7 cellular contexts compared by ENCODE assay signal in the genomic region with DNA sequence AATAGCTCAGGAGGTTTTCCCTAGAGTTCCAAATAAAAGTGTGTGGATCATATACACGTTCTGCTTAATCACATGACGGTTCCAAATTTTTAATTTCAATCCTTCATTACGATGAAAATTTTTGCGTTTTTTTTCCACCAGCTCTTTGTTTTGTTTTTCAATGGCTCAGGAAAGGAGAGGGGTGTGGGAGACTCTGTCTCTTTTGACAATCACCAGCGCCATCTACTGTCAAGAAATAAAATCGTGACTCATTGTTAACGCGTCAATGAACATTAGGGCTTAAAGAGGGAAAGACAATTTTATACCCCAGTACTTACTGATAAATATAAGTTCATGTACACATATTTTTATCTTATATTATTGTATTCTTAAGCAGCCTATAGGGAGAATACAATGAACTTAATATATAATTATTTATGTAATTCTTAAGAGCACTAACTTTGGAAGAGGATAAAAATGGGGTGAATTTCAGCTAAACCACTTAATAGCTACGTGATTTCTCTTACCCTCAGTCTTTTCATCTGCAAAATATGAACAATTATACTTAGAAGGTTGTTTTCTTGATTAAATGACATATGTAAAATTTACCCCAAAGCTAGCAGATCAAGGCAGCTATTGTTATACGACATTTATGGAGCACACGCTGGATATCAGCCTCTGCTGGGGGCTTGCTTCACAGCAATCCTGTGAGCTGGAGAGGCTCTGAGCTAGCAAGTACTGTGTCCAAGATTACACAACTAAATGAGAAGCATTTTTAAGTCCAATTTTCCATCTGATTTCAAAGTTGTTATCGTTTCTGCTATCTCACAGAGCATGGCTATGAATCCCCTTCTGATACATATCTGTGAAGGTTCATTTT. TPM values are rescaled to one million over a fixed set of nuclear protein-coding genes. Genes with fewer than 3 reads are reported as not detected.
DNase-seq lines count a peak whose midpoint lies in the region; ATAC-seq, FAIRE-seq and TF ChIP-seq lines count a peak whose summit lies in the region.

No MANE protein-coding gene starts in this region.

- peak overlapping the region; percentile 34 for H3K4me3 Mint-ChIP-seq in astrocyte (ENCODE audit: unreplicated experiment)

- DNase-seq in DMS153 treated with DMSO at 0.1 percent for 48 hours (lab: John Stamatoyannopoulos, UW; ENCODE audit: unreplicated experiment) (peak; percentile 65), NCI-H446 treated with DMSO at 0.1 percent for 48 hours (lab: John Stamatoyannopoulos, UW) (peak; percentile 53), astrocyte (ENCODE audit: low read depth) (peak; percentile 32), hepatic stellate cell (ENCODE audit: low spot score) (peak; percentile 47), small intestine (peak; percentile 71)

- CTCF ChIA-PET in HEK293 (lab: Yijun Ruan, JAX): interaction anchor here (0.5 to 9.3 kb wide), 66 partner anchors 8 to 1305 kb away, joined by 3 to 209 read pairs (median 4); no protein-coding TSS in a partner anchor

- H3K4me2 ChIP-seq in astrocyte (ENCODE audit: low read length): peak overlapping the region; percentile 74

- ATAC-seq in GM18498 (IDR thresholded peaks at IDR 0.05; ENCODE audit: unreplicated experiment): no peak

- H3K4me1 Mint-ChIP-seq in astrocyte (ENCODE audit: low read depth, unreplicated experiment): peaks cover 12% of the 10 kb centered on the region

- H2AFZ ChIP-seq in astrocyte (ENCODE audit: low read depth, low read length): no peak overlapping the region

- no peaks in the 10 kb centered on the region for H3K79me2 ChIP-seq in astrocyte (ENCODE audit: insufficient read depth, low read length)

- H3K27me3 ChIP-seq in astrocyte (ENCODE audit: insufficient read depth, low read length) (no peaks in the 10 kb centered on the region), small intestine (ENCODE audit: control insufficient read depth in 2 of 2, insufficient read depth in 2 of 2, low read length in 2 of 2) (no peaks in the 10 kb centered on the region)

- H3K27ac ChIP-seq in HEK293 (ENCODE audit: extremely low read depth, low read depth, low read length): no peak overlapping the region
- no peak overlapping the region for H3K27ac ChIP-seq in astrocyte (ENCODE audit: low read depth, low read length)
- H3K27ac ChIP-seq in small intestine (ENCODE audit: low read depth in 1 of 2, low read length in 1 of 2): no peak overlapping the region

- H3K4me3 ChIP-seq in HEK293 (ENCODE audit: low read depth, low read length) (no peak overlapping the region), astrocyte (ENCODE audit: insufficient read depth, low read depth, low read length) (no peak overlapping the region), small intestine (ENCODE audit: low read depth in 1 of 2, low read length in 2 of 2) (no peak overlapping the region)

- TF ChIP-seq CTCF in HEK293 (tag by site-specific recombination; IDR thresholded peaks at IDR 0.05) (peak; percentile 49), astrocyte (IDR thresholded peaks at IDR 0.05; ENCODE audit: insufficient read depth, low read depth, low read length) (peak; percentile 77)

- peaks cover 18% of the 10 kb centered on the region for H3K27me3 Mint-ChIP-seq in astrocyte (ENCODE audit: low read depth, unreplicated experiment)

- H3K4me1 ChIP-seq in HEK293 (ENCODE audit: control insufficient read depth, insufficient read depth, low read length) (no peaks in the 10 kb centered on the region), astrocyte (ENCODE audit: insufficient read depth, low read length) (no peaks in the 10 kb centered on the region), small intestine (ENCODE audit: control insufficient read depth in 2 of 2, insufficient read depth in 1 of 2, low read depth in 1 of 2, low read length in 1 of 2) (no peaks in the 10 kb centered on the region)

- no peaks in the 10 kb centered on the region for H4K20me1 ChIP-seq in astrocyte (ENCODE audit: insufficient read depth, low read length)

- peak overlapping the region; percentile 64 for H3K9ac ChIP-seq in astrocyte (ENCODE audit: low read length)

- no peaks in the 10 kb centered on the region for H3K36me3 ChIP-seq in HEK293 (ENCODE audit: control insufficient read depth in 2 of 2, insufficient read depth in 1 of 2, low read length in 2 of 2)
- H3K36me3 ChIP-seq in astrocyte (ENCODE audit: insufficient read depth, low read length): no peaks in the 10 kb centered on the region
- no peaks in the 10 kb centered on the region for H3K36me3 ChIP-seq in small intestine (ENCODE audit: control insufficient read depth in 2 of 2, insufficient read depth in 2 of 2, low read length in 2 of 2)

- H3K27ac Mint-ChIP-seq in astrocyte (ENCODE audit: unreplicated experiment): peak overlapping the region; percentile 58

- H3K9me3 ChIP-seq in HEK293 (ENCODE audit: control insufficient read depth, insufficient read depth, low read depth, low read length) (no peaks in the 10 kb centered on the region), astrocyte (ENCODE audit: insufficient read depth, low read depth, low read length) (no peaks in the 10 kb centered on the region), small intestine (ENCODE audit: control insufficient read depth, low read depth) (no peaks in the 10 kb centered on the region)

- H3K9me3 Mint-ChIP-seq in astrocyte (ENCODE audit: unreplicated experiment): no peaks in the 10 kb centered on the region

- POLR2A ChIA-PET in HEK293 (lab: Yijun Ruan, JAX): no interaction called here

- H3K36me3 Mint-ChIP-seq in astrocyte (ENCODE audit: low read depth, unreplicated experiment): no peaks in the 10 kb centered on the region

- FAIRE-seq in astrocyte (lab: Jason Lieb, UNC) (peak; percentile 60), small intestine (lab: Jason Lieb, UNC) (peak; percentile 89)

- 26 to 31% (median 27%) methylated on average over 12 of the region's 12 CpGs for WGBS in small intestine, 3 donors

TF ChIP-seq in HEK293, 187 proteins besides CTCF, POLR2A, EP300 and RAD21:
- TF ChIP-seq ZNF654 (tag by site-specific recombination; IDR thresholded peaks at IDR 0.05; ENCODE audit: low read depth) (peak; percentile 84), TRIM28 (IDR thresholded peaks at IDR 0.05; ENCODE audit: borderline replicate concordance, low read length) (no peak), ZNF501 (tag by site-specific recombination; IDR thresholded peaks at IDR 0.05) (no peak), ZNF660 (tag by site-specific recombination; IDR thresholded peaks at IDR 0.05) (peak; percentile 35; the same call in 1 of the 2 replicates), ZNF433 (tag by site-specific recombination; IDR thresholded peaks at IDR 0.05; ENCODE audit: low read depth) (no peak), ZNF473 (tag by site-specific recombination; IDR thresholded peaks at IDR 0.05) (no peak)
- TF ChIP-seq, protein P1, sequence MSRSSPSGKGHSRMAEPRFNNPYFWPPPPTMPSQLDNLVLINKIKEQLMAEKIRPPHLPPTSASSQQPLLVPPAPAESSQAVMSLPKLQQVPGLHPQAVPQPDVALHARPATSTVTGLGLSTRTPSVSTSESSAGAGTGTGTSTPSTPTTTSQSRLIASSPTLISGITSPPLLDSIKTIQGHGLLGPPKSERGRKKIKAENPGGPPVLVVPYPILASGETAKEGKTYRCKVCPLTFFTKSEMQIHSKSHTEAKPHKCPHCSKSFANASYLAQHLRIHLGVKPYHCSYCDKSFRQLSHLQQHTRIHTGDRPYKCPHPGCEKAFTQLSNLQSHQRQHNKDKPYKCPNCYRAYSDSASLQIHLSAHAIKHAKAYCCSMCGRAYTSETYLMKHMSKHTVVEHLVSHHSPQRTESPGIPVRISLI (tag by site-specific recombination; IDR thresholded peaks at IDR 0.05): peak; percentile 78; the same call in 1 of the 2 replicates

RNA-seq across cellular contexts. Expression of a gene that starts 47.4 kb away (rescaled TPM):
- 4.7 and 5.1 TPM in 2 replicates for total RNA-seq in astrocyte
- polyA plus RNA-seq in small intestine: 1 to 10 TPM; 5.1 to 8.9 (median 7.9) TPM
